ENCODE assay signal across 1 cellular context in genomic region chr1:155133799-155134281, GRCh38.
TF ChIP-seq lines count a peak whose summit lies in the region.

No MANE protein-coding gene starts in this region.

TF ChIP-seq in HepG2, 621 proteins besides CTCF, POLR2A, EP300 and RAD21 (continued from another document and continues in another):
- TF ChIP-seq ZNF430 (CRISPR knock-in tag; IDR thresholded peaks at IDR 0.05): peak; percentile 84
- peak; percentile 93 for TF ChIP-seq NR2C2 (CRISPR knock-in tag; IDR thresholded peaks at IDR 0.05; ENCODE audit: borderline replicate concordance)
- TF ChIP-seq NONO (IDR thresholded peaks at IDR 0.05): no peak
- 0 out of 2 replicates have a peak, but pooled peaks have one; percentile 24 for TF ChIP-seq NONO (CRISPR knock-in tag; conservative IDR thresholded peaks at IDR 0.05)
- TF ChIP-seq ZNF770 (CRISPR knock-in tag; IDR thresholded peaks at IDR 0.05): no peak
- no peak for TF ChIP-seq SIX4 (CRISPR knock-in tag; IDR thresholded peaks at IDR 0.05)
- TF ChIP-seq ZNF275 (CRISPR knock-in tag; IDR thresholded peaks at IDR 0.05; ENCODE audit: borderline replicate concordance): no peak; the same call in 1 of the 2 replicates
- TF ChIP-seq MEIS2 (CRISPR knock-in tag; IDR thresholded peaks at IDR 0.05): no peak
- no peak for TF ChIP-seq ZNF251 (CRISPR knock-in tag; IDR thresholded peaks at IDR 0.05)
- TF ChIP-seq SKI (IDR thresholded peaks at IDR 0.05; ENCODE audit: partially characterized antibody): peak; percentile 8
- TF ChIP-seq FOXA1 (IDR thresholded peaks at IDR 0.05): no peak
- peak; percentile 39; the same call in 1 of the 2 replicates for TF ChIP-seq FOXA1 (CRISPR knock-in tag; IDR thresholded peaks at IDR 0.05)
- TF ChIP-seq ZNF362 (CRISPR knock-in tag; IDR thresholded peaks at IDR 0.05; ENCODE audit: borderline replicate concordance): no peak
- TF ChIP-seq FOSL2 (CRISPR knock-in tag; IDR thresholded peaks at IDR 0.05): 0 out of 2 replicates have a peak, but pooled peaks have one; percentile 8
- TF ChIP-seq NFIB (CRISPR knock-in tag; IDR thresholded peaks at IDR 0.05; ENCODE audit: borderline replicate concordance): peak; percentile 52; the same call in 1 of the 2 replicates
- TF ChIP-seq TAF15 (IDR thresholded peaks at IDR 0.05; ENCODE audit: low read depth, low read length, poor library complexity, severe bottlenecking): no peak
- TF ChIP-seq SAP130 (CRISPR knock-in tag; IDR thresholded peaks at IDR 0.05; ENCODE audit: low read depth): peak; percentile 48
- TF ChIP-seq HIVEP1 (CRISPR knock-in tag; IDR thresholded peaks at IDR 0.05): peak; percentile 58; the same call in 1 of the 2 replicates
- TF ChIP-seq HDAC2 (CRISPR knock-in tag; IDR thresholded peaks at IDR 0.05): no peak
- TF ChIP-seq BATF2 (CRISPR knock-in tag; IDR thresholded peaks at IDR 0.05): no peak
- TF ChIP-seq AGO2 (optimal IDR thresholded peaks at IDR 0.05; ENCODE audit: low read depth, low read length): peak; percentile 41
- peak; percentile 52; the same call in 1 of the 2 replicates for TF ChIP-seq RBFOX2 (IDR thresholded peaks at IDR 0.05; ENCODE audit: low read depth, low read length)
- TF ChIP-seq MED1 (CRISPR knock-in tag; IDR thresholded peaks at IDR 0.05): peak; percentile 67
- TF ChIP-seq HBP1 (CRISPR knock-in tag; IDR thresholded peaks at IDR 0.05; ENCODE audit: low read depth): 0 out of 2 replicates have a peak, but pooled peaks have one; percentile 42
- TF ChIP-seq ZNF230 (CRISPR knock-in tag; IDR thresholded peaks at IDR 0.05): 0 out of 2 replicates have a peak, but pooled peaks have one; percentile 11
- TF ChIP-seq UBTF (CRISPR knock-in tag; IDR thresholded peaks at IDR 0.05): peak; percentile 32
- no peak for TF ChIP-seq PITX1 (CRISPR knock-in tag; IDR thresholded peaks at IDR 0.05)
- peak; percentile 39 for TF ChIP-seq ZNF574 (CRISPR knock-in tag; IDR thresholded peaks at IDR 0.05)
- TF ChIP-seq ATF2 (CRISPR knock-in tag; IDR thresholded peaks at IDR 0.05): no peak
- TF ChIP-seq SALL1 (CRISPR knock-in tag; IDR thresholded peaks at IDR 0.05): peak; percentile 18; the same call in 1 of the 2 replicates
- peak; percentile 25 for TF ChIP-seq TEAD3 (CRISPR knock-in tag; optimal IDR thresholded peaks at IDR 0.05; ENCODE audit: borderline replicate concordance)
- TF ChIP-seq ZNF749 (CRISPR knock-in tag; IDR thresholded peaks at IDR 0.05; ENCODE audit: borderline replicate concordance): no peak
- no peak for TF ChIP-seq ZNF350 (CRISPR knock-in tag; IDR thresholded peaks at IDR 0.05; ENCODE audit: borderline replicate concordance, low read depth)
- TF ChIP-seq ESRRA (CRISPR knock-in tag; IDR thresholded peaks at IDR 0.05; ENCODE audit: low read depth): 0 out of 2 replicates have a peak, but pooled peaks have one; percentile 28
- TF ChIP-seq AHDC1 (CRISPR knock-in tag; IDR thresholded peaks at IDR 0.05; ENCODE audit: borderline replicate concordance): no peak
- TF ChIP-seq HIC2 (CRISPR knock-in tag; IDR thresholded peaks at IDR 0.05; ENCODE audit: low read depth): peak; percentile 69
- TF ChIP-seq ZNF33A (CRISPR knock-in tag; IDR thresholded peaks at IDR 0.05; ENCODE audit: borderline replicate concordance): no peak
- peak; percentile 91 for TF ChIP-seq NR2F6 (IDR thresholded peaks at IDR 0.05)
- TF ChIP-seq NR2F6 (CRISPR knock-in tag; IDR thresholded peaks at IDR 0.05): peak; percentile 92
- TF ChIP-seq RARA (CRISPR knock-in tag; IDR thresholded peaks at IDR 0.05): peak; percentile 87
- no peak for TF ChIP-seq RBM22 (optimal IDR thresholded peaks at IDR 0.05; ENCODE audit: low read length)
